In genomic region chr22:48483764-48484528, GRCh38 we compare ENCODE assay signal across 16 cellular contexts.
"Had no signal": no experiment of that assay in that cellular context is flagged by ENCODE, and none has a peak within 500 bp of the region (broad histone marks: within the 10 kb centered on the region; RNA-seq: fewer than 3 reads in every experiment).

No MANE protein-coding gene starts in this region.

- H3K4me1 ChIP-seq: sigmoid colon, thyroid gland, vagina had no signal

- H3K9me3 Mint-ChIP-seq: activated naive CD8-positive, alpha-beta T cell treated with anti-CD3 and anti-CD28 coated beads for 36 hours; activated T-cell treated with anti-CD3 and anti-CD28 coated beads, Interleukin-2, amount 50 U/mL, for 72 hours; nephron progenitor cell; stimulated activated naive CD8-positive, alpha-beta T cell treated with anti-CD3 and anti-CD28 coated beads, Interleukin-15, amount 100 ng/mL, for 72 hours had no signal

- FAIRE-seq: keratinocyte had no signal

- DNase-seq: activated B cell treated with CpG ODN at 0.5 μM for 24 hours; activated CD4-positive, alpha-beta T cell treated with anti-CD3 and anti-CD28 coated beads for 48 hours; activated CD8-positive, alpha-beta T cell treated with anti-CD3 and anti-CD28 coated beads for 36 hours; activated naive CD8-positive, alpha-beta T cell treated with anti-CD3 and anti-CD28 coated beads for 36 hours; activated T-cell treated with anti-CD3 and anti-CD28 coated beads, Interleukin-2, amount 50 U/mL, for 72 hours; brain microvascular endothelial cell; left ventricle myocardium superior; nephron progenitor cell; sigmoid colon; stimulated activated CD4-positive, alpha-beta T cell treated with anti-CD3 and anti-CD28 coated beads, Interleukin-1b, Interleukin-23, amount 100 ng/mL, for 48 hours; stimulated activated naive CD8-positive, alpha-beta T cell treated with anti-CD3 and anti-CD28 coated beads, Interleukin-15, amount 100 ng/mL, for 72 hours; T-helper 17 cell; thyroid gland had no signal

- H3K27ac ChIP-seq: brain microvascular endothelial cell, sigmoid colon, thyroid gland, vagina had no signal

- H3K9me3 ChIP-seq: sigmoid colon, thyroid gland, vagina had no signal

- ATAC-seq: activated CD8-positive, alpha-beta T cell treated with anti-CD3 and anti-CD28 coated beads for 36 hours; activated T-cell treated with anti-CD3 and anti-CD28 coated beads, Interleukin-2, amount 50 U/mL, for 72 hours; esophagus mucosa; left ventricle myocardium superior; stimulated activated naive CD8-positive, alpha-beta T cell treated with anti-CD3 and anti-CD28 coated beads, Interleukin-15, amount 100 ng/mL, for 72 hours; T-helper 17 cell had no signal

- H3K27ac Mint-ChIP-seq: activated B cell treated with CpG ODN at 0.5 μM for 24 hours; activated CD8-positive, alpha-beta T cell treated with anti-CD3 and anti-CD28 coated beads for 36 hours; activated naive CD8-positive, alpha-beta T cell treated with anti-CD3 and anti-CD28 coated beads for 36 hours; activated T-cell treated with anti-CD3 and anti-CD28 coated beads, Interleukin-2, amount 50 U/mL, for 72 hours; nephron progenitor cell; stimulated activated naive CD8-positive, alpha-beta T cell treated with anti-CD3 and anti-CD28 coated beads, Interleukin-15, amount 100 ng/mL, for 72 hours; T-helper 17 cell had no signal

- H3K4me1 Mint-ChIP-seq: activated B cell treated with CpG ODN at 0.5 μM for 24 hours; activated naive CD8-positive, alpha-beta T cell treated with anti-CD3 and anti-CD28 coated beads for 36 hours; nephron progenitor cell; stimulated activated naive CD8-positive, alpha-beta T cell treated with anti-CD3 and anti-CD28 coated beads, Interleukin-15, amount 100 ng/mL, for 72 hours; T-helper 17 cell had no signal

- H3K27me3 ChIP-seq: thyroid gland, vagina had no signal

- H3K36me3 Mint-ChIP-seq: activated naive CD8-positive, alpha-beta T cell treated with anti-CD3 and anti-CD28 coated beads for 36 hours had no signal

- H3K4me3 Mint-ChIP-seq: activated B cell treated with CpG ODN at 0.5 μM for 24 hours; activated CD8-positive, alpha-beta T cell treated with anti-CD3 and anti-CD28 coated beads for 36 hours; activated naive CD8-positive, alpha-beta T cell treated with anti-CD3 and anti-CD28 coated beads for 36 hours; activated T-cell treated with anti-CD3 and anti-CD28 coated beads, Interleukin-2, amount 50 U/mL, for 72 hours; nephron progenitor cell; stimulated activated naive CD8-positive, alpha-beta T cell treated with anti-CD3 and anti-CD28 coated beads, Interleukin-15, amount 100 ng/mL, for 72 hours; T-helper 17 cell had no signal

- H3K4me3 ChIP-seq: sigmoid colon, thyroid gland, vagina had no signal

- H3K36me3 ChIP-seq: brain microvascular endothelial cell, sigmoid colon, thyroid gland, vagina had no signal
